16 cellular contexts compared by ENCODE assay signal in genomic region chr1:84350104-84350503, GRCh38. TPM values are rescaled to one million over a fixed set of nuclear protein-coding genes. Genes with fewer than 3 reads are reported as not detected.
DNase-seq lines count a peak whose midpoint lies in the region; ATAC-seq and TF ChIP-seq lines count a peak whose summit lies in the region.
"Had no signal": no experiment of that assay in that cellular context is flagged by ENCODE, and none has a peak within 500 bp of the region (broad histone marks: within the 10 kb centered on the region; RNA-seq: fewer than 3 reads in every experiment).

No MANE protein-coding gene starts in this region.

- no peak for TF ChIP-seq CTCF in mucosa of descending colon (IDR thresholded peaks at IDR 0.05)

- intact Hi-C loops in mucosa of descending colon (cut with DNase I, micrococcal nuclease), result no loop called here

- in situ Hi-C loops in SK-MEL-5 (cut with HindIII; ENCODE audit: low pct_unique_long_range_greater_than_20kb, low sequenced_read_pairs) (no loop called here), KBM-7 (cut with MboI; ENCODE audit: low pct_unique_long_range_greater_than_20kb, low sequenced_read_pairs) (no loop called here)

- ATAC-seq in mucosa of descending colon (peak; percentile 62), GM21786 (IDR thresholded peaks at IDR 0.05; ENCODE audit: unreplicated experiment) (no peak), GM21528 (IDR thresholded peaks at IDR 0.05; ENCODE audit: low FRiP score, unreplicated experiment) (no peak)
- ATAC-seq: A549 had no signal

- no peaks in the 10 kb centered on the region for H3K4me1 ChIP-seq in mucosa of descending colon (ENCODE audit: low read depth)
- H3K4me1 ChIP-seq: A549, HAP-1 had no signal

- DNase-seq in SK-MEL-5 (ENCODE audit: low read depth, low spot score) (peak; percentile 21), foreskin melanocyte (peak; percentile 64), mucosa of descending colon (no peak), NOMO-1 (lab: John Stamatoyannopoulos, UW; ENCODE audit: unreplicated experiment in 2 of 2) (no peak), KBM-7 (no peak)
- DNase-seq: BE2C; CD4-positive, alpha-beta memory T cell; DMS79; HFFc6 had no signal

- H3K36me3 ChIP-seq in mucosa of descending colon (ENCODE audit: low read depth), result no peaks in the 10 kb centered on the region
- H3K36me3 ChIP-seq: BE2C, HAP-1 had no signal

- H3K9me3 ChIP-seq in mucosa of descending colon, result no peaks in the 10 kb centered on the region
- H3K9me3 ChIP-seq: A549, BE2C, HAP-1 had no signal

- no peak overlapping the region for H3K4me3 ChIP-seq in mucosa of descending colon
- H3K4me3 ChIP-seq: A549, HAP-1 had no signal

RNA-seq across cellular contexts. Expression of gene DNASE2B, which starts 48.2 kb away (rescaled TPM):
- 0.18 TPM in 1 of 2 replicates, not detected in the other for total RNA-seq in SK-MEL-5 (2014; rRNA removed; shearing (Covaris generic))
- polyA plus RNA-seq in SK-MEL-5 (2015; cell fraction: cytosol; rRNA removed), result not detected in 2 replicates
- 0.15 TPM in 1 of 2 replicates, not detected in the other for polyA plus RNA-seq in SK-MEL-5 (2015; cell fraction: nucleus; rRNA removed)
- 1 to 10 TPM in 1 of 3 donors, under 1 TPM in 1, not detected in 1; 0.87 to 1.0 TPM for total RNA-seq in mucosa of descending colon
- total RNA-seq: CD4-positive, alpha-beta memory T cell; G401; H1; HFFc6 had no signal
- polyA plus RNA-seq: A549; AG04450; CD4-positive, alpha-beta memory T cell; H1 had no signal

RNA-seq across cellular contexts. Expression of gene SAMD13, which starts 48.6 kb away (rescaled TPM):
- 3.4 and 5.9 TPM in 2 replicates for total RNA-seq in SK-MEL-5 (2014; rRNA removed; shearing (Covaris generic))
- polyA plus RNA-seq in SK-MEL-5 (2015; cell fraction: cytosol; rRNA removed), result 2.3 and 3.8 TPM in 2 replicates
- polyA plus RNA-seq in SK-MEL-5 (2015; cell fraction: nucleus; rRNA removed), result 3.6 and 4.7 TPM in 2 replicates
- total RNA-seq in mucosa of descending colon, result 10 to 100 TPM in 2 of 3 donors, 1 to 10 TPM in 1; 6.8 to 35.9 (median 21.0) TPM
- total RNA-seq: CD4-positive, alpha-beta memory T cell; G401 had no signal

Comparison
In these comparisons a context has a peak if more than half of its experiments do, and no peak if none do; other contexts are left out.
1. DNase-seq: peak in SK-MEL-5 (single experiment) and foreskin melanocyte (single experiment); none in mucosa of descending colon (0 of 3), NOMO-1 (0 of 2) and KBM-7 (single experiment).